In genomic region chr19:10315335-10316214, GRCh38 we compare ENCODE assay signal across 8 cellular contexts. TPM values are rescaled to one million over a fixed set of nuclear protein-coding genes. Genes with fewer than 3 reads are reported as not detected.
DNase-seq lines count a peak whose midpoint lies in the region; ATAC-seq and TF ChIP-seq lines count a peak whose summit lies in the region.

FDX2 (minus strand) TSS chr19:10316015; CDS start chr19:10315996, 19 bp downstream.

- H3K9me3 Mint-ChIP-seq in neural progenitor cell = no peaks in the 10 kb centered on the region

- no peak for TF ChIP-seq POLR2A in stomach (IDR thresholded peaks at IDR 0.05)

- no peaks in the 10 kb centered on the region for H3K9me2 ChIP-seq in Loucy (replicated peaks; ENCODE audit: low read depth, low read length)

- H3K27ac ChIP-seq in BLaER1 (peak within 1 kb of the TSS; percentile 69), neural progenitor cell (no peak within 1 kb of the TSS), stomach (peak within 1 kb of the TSS in 4 of 5 donors; percentile 52 to 79 (median 68))

- H4K20me1 ChIP-seq in BLaER1 (0 out of 2 replicates have a peak, but pooled peaks cover 1% of the 10 kb centered on the region), Loucy (ENCODE audit: insufficient read depth, low read length, poor library complexity, severe bottlenecking) (no peaks in the 10 kb centered on the region), neural progenitor cell (ENCODE audit: low read depth) (peaks cover 3% of the 10 kb centered on the region)

- H3K36me3 ChIP-seq in BLaER1 (peaks cover 41% of the 10 kb centered on the region), Loucy (ENCODE audit: insufficient read depth, low read length) (peaks cover 38% of the 10 kb centered on the region; the same call in 1 of the 2 replicates), neural progenitor cell (no peaks in the 10 kb centered on the region), stomach (peaks cover 24 to 54% (median 50%) of the 10 kb centered on the region in 4 donors)

- ATAC-seq in GM19455 (IDR thresholded peaks at IDR 0.05; ENCODE audit: unreplicated experiment) = peak; percentile 57

- peak; percentile 80 to 86 for DNase-seq in SHP77 (lab: John Stamatoyannopoulos, UW)
- DNase-seq in activated gamma-delta T cell (lab: John Stamatoyannopoulos, UW) = peak; percentile 86
- peak; percentile 61 to 92 for DNase-seq in foreskin fibroblast
- peak; percentile 92 for DNase-seq in neural progenitor cell (ENCODE audit: low spot score)
- DNase-seq in stomach = peak; percentile 91

- H3K4me1 Mint-ChIP-seq in neural progenitor cell = peaks cover 14% of the 10 kb centered on the region

- H3K9ac ChIP-seq in BLaER1 = peak within 1 kb of the TSS; percentile 83
- peak within 1 kb of the TSS; percentile 71 for H3K9ac ChIP-seq in Loucy (ENCODE audit: low read depth, low read length, poor library complexity, severe bottlenecking)
- H3K9ac ChIP-seq in neural progenitor cell = peak within 1 kb of the TSS; percentile 74

- peaks cover 8% of the 10 kb centered on the region for H3K36me3 Mint-ChIP-seq in neural progenitor cell

- peak within 1 kb of the TSS; percentile 97 for H3K4me3 Mint-ChIP-seq in neural progenitor cell

- H3F3A ChIP-seq in Loucy (ENCODE audit: low read depth) (peaks cover 6% of the 10 kb centered on the region; the same call in 1 of the 2 replicates), neural progenitor cell (ENCODE audit: low read depth) (peaks cover 36% of the 10 kb centered on the region)

- H3K79me2 ChIP-seq in Loucy (ENCODE audit: insufficient read depth, low read length) = no peaks in the 10 kb centered on the region
- peaks cover 6% of the 10 kb centered on the region for H3K79me2 ChIP-seq in neural progenitor cell (ENCODE audit: low read depth)

- H3K9me3 ChIP-seq in BLaER1 = no peaks in the 10 kb centered on the region
- H3K9me3 ChIP-seq in Loucy (ENCODE audit: insufficient read depth, low read depth, low read length) = no peaks in the 10 kb centered on the region
- no peaks in the 10 kb centered on the region for H3K9me3 ChIP-seq in neural progenitor cell (ENCODE audit: low read depth)
- no peaks in the 10 kb centered on the region for H3K9me3 ChIP-seq in stomach

- H3K4me3 ChIP-seq in BLaER1 (peak within 1 kb of the TSS; percentile 88), Loucy (ENCODE audit: low read length, poor library complexity, severe bottlenecking) (peak within 1 kb of the TSS; percentile 85), foreskin fibroblast (ENCODE audit: low read depth in 1 of 2, low read length in 2 of 2) (peak within 1 kb of the TSS; percentile 83 to 92), neural progenitor cell (peak within 1 kb of the TSS; percentile 99), stomach (peak within 1 kb of the TSS; percentile 71 to 99 (median 84))

- 0 to 2% (median 0%) methylated on average over 35 to 55 of the region's 55 CpGs for WGBS in stomach, 5 donors

- peak within 1 kb of the TSS; percentile 95 for H2AFZ ChIP-seq in Loucy (ENCODE audit: low read length)
- peak within 1 kb of the TSS; percentile 97 for H2AFZ ChIP-seq in neural progenitor cell (replicated peaks)

- peak within 1 kb of the TSS; percentile 90 for H3K27ac Mint-ChIP-seq in neural progenitor cell

- no peaks in the 10 kb centered on the region for H3K27me3 ChIP-seq in BLaER1
- no peaks in the 10 kb centered on the region for H3K27me3 ChIP-seq in Loucy (ENCODE audit: insufficient read depth, low read length, poor library complexity, severe bottlenecking)
- no peaks in the 10 kb centered on the region for H3K27me3 ChIP-seq in neural progenitor cell
- no peaks in the 10 kb centered on the region for H3K27me3 ChIP-seq in stomach

- TF ChIP-seq CTCF in Loucy (conservative IDR thresholded peaks at IDR 0.05; ENCODE audit: low read length) = no peak
- TF ChIP-seq CTCF in foreskin fibroblast (IDR thresholded peaks at IDR 0.05; ENCODE audit: low read depth, low read length) = no peak
- TF ChIP-seq CTCF in neural progenitor cell (IDR thresholded peaks at IDR 0.05) = no peak
- TF ChIP-seq CTCF in stomach (IDR thresholded peaks at IDR 0.05) = no peak

- H3K4me2 ChIP-seq in BLaER1 (peak within 1 kb of the TSS; percentile 97), Loucy (ENCODE audit: low read depth, low read length, poor library complexity, severe bottlenecking) (peak within 1 kb of the TSS; percentile 90), neural progenitor cell (peak within 1 kb of the TSS; percentile 99)

- intact Hi-C loops in stomach (cut with DNase I; ENCODE audit: low total_unique reads) = no loop called here

- no peak for TF ChIP-seq EP300 in stomach (IDR thresholded peaks at IDR 0.05)

- H3K4me1 ChIP-seq in BLaER1 (peaks cover 22% of the 10 kb centered on the region), Loucy (ENCODE audit: insufficient read depth, low read length, poor library complexity, severe bottlenecking) (peaks cover 5% of the 10 kb centered on the region), neural progenitor cell (peaks cover 7% of the 10 kb centered on the region), stomach (peaks cover 13 to 22% (median 15%) of the 10 kb centered on the region in 4 donors)

- H3K27me3 Mint-ChIP-seq in neural progenitor cell (ENCODE audit: insufficient read depth, low read depth) = peaks cover 4% of the 10 kb centered on the region

RNA-seq across cellular contexts. Expression of gene FDX2, which starts in this region (rescaled TPM):
- total RNA-seq in neural progenitor cell (ENCODE audit: low replicate concordance) = 7.4 and 11.4 TPM in 2 replicates
- total RNA-seq in stomach = 10 to 100 TPM in 2 of 5 donors, 1 to 10 TPM in 1, under 1 TPM in 1, not detected in 1; 0.89 to 54.3 (median 14.9) TPM
- 10 to 100 TPM; 28.8 to 32.9 (median 29.5) TPM for polyA plus RNA-seq in stomach
